Comparison of ENCODE assay signal across 1 cellular context in the genomic region with DNA sequence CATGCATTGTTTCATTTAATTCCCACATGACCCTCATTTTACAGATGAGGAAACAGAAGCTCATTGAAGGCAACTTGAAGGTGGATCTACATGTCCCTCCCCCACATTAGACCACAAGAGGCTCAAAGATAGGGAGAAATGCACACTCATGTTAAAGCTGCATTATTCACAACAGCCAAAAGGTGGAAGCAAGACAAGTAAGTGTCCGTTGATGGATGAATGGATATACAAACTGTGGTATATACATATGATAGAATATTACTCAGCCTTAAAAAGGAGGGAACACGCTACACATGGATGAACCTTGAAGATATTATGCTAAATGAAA.
TF ChIP-seq lines count a peak whose summit lies in the region.

No MANE protein-coding gene starts in this region.

TF ChIP-seq in SK-N-SH, 30 proteins besides CTCF, POLR2A, EP300 and RAD21 (continued from another document):
- TF ChIP-seq, protein P1, sequence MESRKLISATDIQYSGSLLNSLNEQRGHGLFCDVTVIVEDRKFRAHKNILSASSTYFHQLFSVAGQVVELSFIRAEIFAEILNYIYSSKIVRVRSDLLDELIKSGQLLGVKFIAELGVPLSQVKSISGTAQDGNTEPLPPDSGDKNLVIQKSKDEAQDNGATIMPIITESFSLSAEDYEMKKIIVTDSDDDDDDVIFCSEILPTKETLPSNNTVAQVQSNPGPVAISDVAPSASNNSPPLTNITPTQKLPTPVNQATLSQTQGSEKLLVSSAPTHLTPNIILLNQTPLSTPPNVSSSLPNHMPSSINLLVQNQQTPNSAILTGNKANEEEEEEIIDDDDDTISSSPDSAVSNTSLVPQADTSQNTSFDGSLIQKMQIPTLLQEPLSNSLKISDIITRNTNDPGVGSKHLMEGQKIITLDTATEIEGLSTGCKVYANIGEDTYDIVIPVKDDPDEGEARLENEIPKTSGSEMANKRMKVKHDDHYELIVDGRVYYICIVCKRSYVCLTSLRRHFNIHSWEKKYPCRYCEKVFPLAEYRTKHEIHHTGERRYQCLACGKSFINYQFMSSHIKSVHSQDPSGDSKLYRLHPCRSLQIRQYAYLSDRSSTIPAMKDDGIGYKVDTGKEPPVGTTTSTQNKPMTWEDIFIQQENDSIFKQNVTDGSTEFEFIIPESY (IDR thresholded peaks at IDR 0.05; ENCODE audit: borderline replicate concordance, low read depth), result no peak
- TF ChIP-seq, protein P2, sequence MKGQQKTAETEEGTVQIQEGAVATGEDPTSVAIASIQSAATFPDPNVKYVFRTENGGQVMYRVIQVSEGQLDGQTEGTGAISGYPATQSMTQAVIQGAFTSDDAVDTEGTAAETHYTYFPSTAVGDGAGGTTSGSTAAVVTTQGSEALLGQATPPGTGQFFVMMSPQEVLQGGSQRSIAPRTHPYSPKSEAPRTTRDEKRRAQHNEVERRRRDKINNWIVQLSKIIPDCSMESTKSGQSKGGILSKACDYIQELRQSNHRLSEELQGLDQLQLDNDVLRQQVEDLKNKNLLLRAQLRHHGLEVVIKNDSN (IDR thresholded peaks at IDR 0.05; ENCODE audit: borderline replicate concordance, low read depth), result no peak
- TF ChIP-seq RXRA (IDR thresholded peaks at IDR 0.05; ENCODE audit: borderline replicate concordance, low read depth), result no peak
- TF ChIP-seq FOXJ3 (CRISPR knock-in tag; IDR thresholded peaks at IDR 0.05), result no peak
- TF ChIP-seq CHD2 (IDR thresholded peaks at IDR 0.05; ENCODE audit: low read length, partially characterized antibody), result no peak
TF ChIP-seq in SK-N-SH: peak in this region for 0.
